In genomic region chr16:56360117-56361008, GRCh38 we compare ENCODE assay signal across 15 cellular contexts.
DNase-seq lines count a peak whose midpoint lies in the region; ATAC-seq and TF ChIP-seq lines count a peak whose summit lies in the region.
"Had no signal": no experiment of that assay in that cellular context is flagged by ENCODE, and none has a peak within 500 bp of the region (broad histone marks: within the 10 kb centered on the region; RNA-seq: fewer than 3 reads in every experiment).

No MANE protein-coding gene starts in this region.

- no peak for TF ChIP-seq CTCF in CD8-positive, alpha-beta T cell (IDR thresholded peaks at IDR 0.05)

- H2BK12ac ChIP-seq in neuronal stem cell (ENCODE audit: low read length): no peak overlapping the region

- no peak overlapping the region for H3K27ac ChIP-seq in CD8-positive, alpha-beta T cell (ENCODE audit: low read depth, low read length)
- H3K27ac ChIP-seq in cingulate gyrus (ENCODE audit: low read depth, low read length) (peak overlapping the region; percentile 29), neuronal stem cell (replicated peaks; ENCODE audit: low read length) (no peak overlapping the region)

- POLR2A ChIA-PET in CD8-positive, alpha-beta T cell (lab: Charles Lee): no interaction called here

- DNase-seq in Ammon's horn (ENCODE audit: low spot score) (peak; percentile 8), neuronal stem cell (ENCODE audit: low spot score) (no peak), NK-92 (lab: John Stamatoyannopoulos, UW; ENCODE audit: unreplicated experiment) (no peak)
- DNase-seq in CD8-positive, alpha-beta T cell: peak in 1 of 7 experiments; percentile 39
- DNase-seq: activated naive CD8-positive, alpha-beta T cell treated with anti-CD3 and anti-CD28 coated beads, Interleukin-2, amount 10 ng/mL, durations not matched to agents 7 days and 5 days; caudate nucleus; foreskin fibroblast; H9; NCI-H1092 treated with DMSO at 0.1 percent for 48 hours; SIG-M5; stimulated activated naive CD4-positive, alpha-beta T cell had no signal

- WGBS in neuronal stem cell (ENCODE audit: extremely low coverage in 2 of 2, insufficient read length in 2 of 2, insufficient replicate concordance in 1 of 2), 2 donors: no CpG with 5 or more reads among the region's 15 CpGs

- no peaks in the 10 kb centered on the region for H3K9me3 ChIP-seq in CD8-positive, alpha-beta T cell (ENCODE audit: low read length)
- H3K9me3 ChIP-seq in neuronal stem cell (replicated peaks in 1 of 2; ENCODE audit: control insufficient read depth in 2 of 2, insufficient read depth in 1 of 2, low read depth in 1 of 2, low read length in 2 of 2): no peaks in the 10 kb centered on the region

- intact Hi-C loops in CD8-positive, alpha-beta T cell (cut with DNase I, micrococcal nuclease): no loop called here

- H3K4me3 Mint-ChIP-seq in CD8-positive, alpha-beta T cell: no peak overlapping the region
- H3K4me3 Mint-ChIP-seq: activated naive CD8-positive, alpha-beta T cell treated with anti-CD3 and anti-CD28 coated beads, Interleukin-2, amount 10 ng/mL, durations not matched to agents 7 days and 5 days; H9 had no signal

- no peak overlapping the region for H3K14ac ChIP-seq in neuronal stem cell (ENCODE audit: low read length)

- H3K18ac ChIP-seq in neuronal stem cell (ENCODE audit: low read length): peak overlapping the region; percentile 76

- no peak overlapping the region for H2AFZ ChIP-seq in neuronal stem cell (ENCODE audit: low read length)

- peak overlapping the region; percentile 23 for H3K27ac Mint-ChIP-seq in CD8-positive, alpha-beta T cell
- H3K27ac Mint-ChIP-seq: activated naive CD8-positive, alpha-beta T cell treated with anti-CD3 and anti-CD28 coated beads, Interleukin-2, amount 10 ng/mL, durations not matched to agents 7 days and 5 days; H9 had no signal

- no peaks in the 10 kb centered on the region for H3K79me1 ChIP-seq in neuronal stem cell (ENCODE audit: low read depth, low read length)

- H3K4me3 ChIP-seq in CD8-positive, alpha-beta T cell (ENCODE audit: low read depth, low read length): no peak overlapping the region
- no peak overlapping the region for H3K4me3 ChIP-seq in neuronal stem cell (ENCODE audit: low read length in 2 of 2)

- H2BK15ac ChIP-seq in neuronal stem cell (ENCODE audit: low read length): no peak overlapping the region

- no peak overlapping the region for H3K4ac ChIP-seq in neuronal stem cell (ENCODE audit: low read length)

- H3K27me3 ChIP-seq in CD8-positive, alpha-beta T cell (ENCODE audit: insufficient read depth, low read length): no peaks in the 10 kb centered on the region
- H3K27me3 ChIP-seq in neuronal stem cell (ENCODE audit: control insufficient read depth in 3 of 3, insufficient read depth in 3 of 3, low read depth in 1 of 3, low read length in 3 of 3): no peaks in the 10 kb centered on the region

- H3K23ac ChIP-seq in neuronal stem cell (ENCODE audit: low read depth, low read length, poor library complexity): no peak overlapping the region

- no peak overlapping the region for H4K8ac ChIP-seq in neuronal stem cell (ENCODE audit: low read depth, low read length)

- H3K27me3 Mint-ChIP-seq in CD8-positive, alpha-beta T cell (ENCODE audit: low read depth): no peaks in the 10 kb centered on the region
- H3K27me3 Mint-ChIP-seq: activated naive CD8-positive, alpha-beta T cell treated with anti-CD3 and anti-CD28 coated beads, Interleukin-2, amount 10 ng/mL, durations not matched to agents 7 days and 5 days had no signal

- no peaks in the 10 kb centered on the region for H3K9me3 Mint-ChIP-seq in CD8-positive, alpha-beta T cell
- H3K9me3 Mint-ChIP-seq: activated naive CD8-positive, alpha-beta T cell treated with anti-CD3 and anti-CD28 coated beads, Interleukin-2, amount 10 ng/mL, durations not matched to agents 7 days and 5 days; H9 had no signal

- H2BK120ac ChIP-seq in neuronal stem cell (ENCODE audit: low read depth, low read length): no peak overlapping the region

- peaks cover 21% of the 10 kb centered on the region for H3K4me1 Mint-ChIP-seq in CD8-positive, alpha-beta T cell (ENCODE audit: low read depth)

- H3K4me2 ChIP-seq in neuronal stem cell (ENCODE audit: insufficient read depth, low read length, poor library complexity, severe bottlenecking): no peak overlapping the region

- no peak for ATAC-seq in CD8-positive, alpha-beta T cell
- ATAC-seq in GM21390 (IDR thresholded peaks at IDR 0.05; ENCODE audit: unreplicated experiment) (no peak), HG03097 (IDR thresholded peaks at IDR 0.05; ENCODE audit: low FRiP score, unreplicated experiment) (no peak), HG03432 (IDR thresholded peaks at IDR 0.05; ENCODE audit: unreplicated experiment) (no peak)

- no peak overlapping the region for H3K9ac ChIP-seq in neuronal stem cell (ENCODE audit: low read depth, low read length, poor library complexity)

- no peak overlapping the region for H2BK5ac ChIP-seq in neuronal stem cell (ENCODE audit: low read length)

- peaks cover 17% of the 10 kb centered on the region for H3K36me3 ChIP-seq in CD8-positive, alpha-beta T cell (ENCODE audit: insufficient read depth, low read length)
- peaks cover 15 to 49% of the 10 kb centered on the region in 2 donors for H3K36me3 ChIP-seq in neuronal stem cell (replicated peaks in 1 of 2; ENCODE audit: control insufficient read depth in 2 of 2, insufficient read depth in 2 of 2, low read length in 2 of 2)

- CTCF ChIA-PET in CD8-positive, alpha-beta T cell (lab: Charles Lee): interaction anchor here (0.8 to 1.6 kb wide), 2 partner anchors 10 to 11 kb away, joined by 3 read pairs; no protein-coding TSS in a partner anchor

- no peak overlapping the region for H2AK5ac ChIP-seq in neuronal stem cell (ENCODE audit: low read depth, low read length)

- H4K91ac ChIP-seq in neuronal stem cell (ENCODE audit: low read depth, low read length, poor library complexity): no peak overlapping the region

- H3K36me3 Mint-ChIP-seq in CD8-positive, alpha-beta T cell: peaks cover 42% of the 10 kb centered on the region

- H3K4me1 ChIP-seq in CD8-positive, alpha-beta T cell (ENCODE audit: insufficient read depth, low read length): peaks cover 8% of the 10 kb centered on the region
- H3K4me1 ChIP-seq in neuronal stem cell (ENCODE audit: control insufficient read depth in 2 of 2, insufficient read depth in 1 of 2, low read depth in 1 of 2, low read length in 2 of 2): peaks cover 15 to 22% of the 10 kb centered on the region in 2 donors
